20 cellular contexts compared by ENCODE assay signal in the genomic region with DNA sequence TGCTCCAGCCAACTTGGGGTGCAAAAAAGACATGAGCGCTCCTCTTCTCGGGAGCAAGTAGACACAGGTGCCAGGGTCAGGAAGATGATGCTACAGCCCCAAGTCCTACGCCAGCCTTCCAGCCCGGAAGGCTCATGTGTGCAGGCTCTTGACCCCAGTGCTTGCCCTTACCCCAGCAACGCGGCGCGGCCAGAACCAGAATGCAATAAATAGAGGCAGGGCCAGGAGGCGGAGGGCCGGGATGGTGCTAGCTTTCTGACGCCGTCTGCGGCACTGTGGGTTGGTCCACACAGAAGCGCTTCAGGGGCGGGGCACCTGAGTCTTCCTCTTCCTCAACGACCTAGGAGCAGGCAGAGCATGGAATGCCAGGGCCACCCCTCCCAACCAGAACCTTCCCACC.
"Had no signal": no experiment of that assay in that cellular context is flagged by ENCODE, and none has a peak within 500 bp of the region (broad histone marks: within the 10 kb centered on the region; RNA-seq: fewer than 3 reads in every experiment).

No MANE protein-coding gene starts in this region.

- H3K9me3 ChIP-seq: left lung, neutrophil, right atrium auricular region, stomach, thoracic aorta, transverse colon had no signal

- FAIRE-seq: endothelial cell of umbilical vein, keratinocyte, small intestine had no signal

- H3K27me3 Mint-ChIP-seq: natural killer cell treated with Interleukin-12 subunit alpha and Interleukin-12 subunit beta and Interleukin-15 and Interleukin-18, amount 100 ng/mL, for 72 hours had no signal

- H3K9me3 Mint-ChIP-seq: immature natural killer cell; natural killer cell treated with Interleukin-12 subunit alpha and Interleukin-12 subunit beta and Interleukin-15 and Interleukin-18, amount 100 ng/mL, for 72 hours had no signal

- H3K4me3 Mint-ChIP-seq: immature natural killer cell; natural killer cell treated with Interleukin-12 subunit alpha and Interleukin-12 subunit beta and Interleukin-15 and Interleukin-18, amount 100 ng/mL, for 72 hours had no signal

- H3K4me1 ChIP-seq: foreskin keratinocyte, left lung, right atrium auricular region, stomach, transverse colon had no signal

- DNase-seq: cortex of kidney; erythroblast; foreskin keratinocyte; immature natural killer cell; left lung; mesenchymal stem cell; midbrain; small intestine; stimulated activated CD4-positive, alpha-beta T cell treated with anti-CD3 and anti-CD28 coated beads, Interleukin-12 subunit alpha, Interleukin-12 subunit beta, amount 100 ng/mL, for 4 hours; stimulated activated naive CD4-positive, alpha-beta T cell; stomach; substantia nigra; transverse colon had no signal

- H3K27ac Mint-ChIP-seq: natural killer cell treated with Interleukin-12 subunit alpha and Interleukin-12 subunit beta and Interleukin-15 and Interleukin-18, amount 100 ng/mL, for 72 hours had no signal

- H3K27me3 ChIP-seq: foreskin keratinocyte, left lung, neutrophil, right atrium auricular region, stomach, transverse colon had no signal

- ATAC-seq: foreskin keratinocyte; left lung; natural killer cell treated with Interleukin-12 subunit alpha and Interleukin-12 subunit beta and Interleukin-15 and Interleukin-18, amount 100 ng/mL, for 72 hours had no signal

- H3K27ac ChIP-seq: foreskin keratinocyte, left lung, neutrophil, right atrium auricular region, stomach, thoracic aorta, transverse colon had no signal

- H3K4me3 ChIP-seq: left lung, lung, right atrium auricular region, stomach, thoracic aorta, transverse colon had no signal
